Comparison of ENCODE assay signal across 14 cellular contexts in genomic region chr1:181251001-181251712, GRCh38.
A peak's percentile ranks its signal among the peaks of the same experiment; 100 is the strongest.
DNase-seq lines count a peak whose midpoint lies in the region; ATAC-seq, FAIRE-seq and TF ChIP-seq lines count a peak whose summit lies in the region.
"Had no signal": no experiment of that assay in that cellular context is flagged by ENCODE, and none has a peak within 500 bp of the region (broad histone marks: within the 10 kb centered on the region; RNA-seq: fewer than 3 reads in every experiment).

No MANE protein-coding gene starts in this region.

- H3K27ac Mint-ChIP-seq in stimulated activated naive CD8-positive, alpha-beta T cell treated with anti-CD3 and anti-CD28 coated beads, Interleukin-15, amount 100 ng/mL, for 72 hours, result no peak overlapping the region
- H3K27ac Mint-ChIP-seq: activated CD4-positive, alpha-beta T cell treated with anti-CD3 and anti-CD28 coated beads, Interleukin-2, amount 10 ng/mL, durations not matched to agents 24 days and 14 days had no signal

- TF ChIP-seq EP300 in tibial nerve (IDR thresholded peaks at IDR 0.05), result no peak

- H3K27me3 ChIP-seq in body of pancreas (no peaks in the 10 kb centered on the region), tibial nerve (no peaks in the 10 kb centered on the region)
- H3K27me3 ChIP-seq: heart right ventricle, transverse colon had no signal

- H3K4me1 ChIP-seq in body of pancreas, result peaks cover 38% of the 10 kb centered on the region
- no peaks in the 10 kb centered on the region for H3K4me1 ChIP-seq in tibial nerve
- H3K4me1 ChIP-seq: transverse colon had no signal

- peak; percentile 89 for DNase-seq in DMS 273 (lab: John Stamatoyannopoulos, UW; ENCODE audit: unreplicated experiment)
- peak; percentile 90 for DNase-seq in NCI-H1105 treated with DMSO at 0.1 percent for 48 hours (lab: John Stamatoyannopoulos, UW)
- peak; percentile 24 to 77 (median 55) for DNase-seq in body of pancreas
- DNase-seq in kidney tubule cell (ENCODE audit: low spot score), result peak; percentile 81
- no peak for DNase-seq in tibial nerve (ENCODE audit: low spot score in 2 of 2)
- DNase-seq in H54 (ENCODE audit: insufficient read length, low spot score), result no peak
- no peak for DNase-seq in stimulated activated naive CD8-positive, alpha-beta T cell treated with anti-CD3 and anti-CD28 coated beads, Interleukin-15, amount 100 ng/mL, for 72 hours
- DNase-seq: activated CD4-positive, alpha-beta T cell treated with anti-CD3 and anti-CD28 coated beads, Interleukin-2, amount 10 ng/mL, durations not matched to agents 24 days and 14 days; aorta; heart right ventricle; KG1; stimulated activated CD4-positive, alpha-beta T cell treated with anti-CD3 and anti-CD28 coated beads, Interleukin-1b, Interleukin-23, amount 100 ng/mL, for 48 hours; transverse colon had no signal

- H3K4me1 Mint-ChIP-seq in stimulated activated naive CD8-positive, alpha-beta T cell treated with anti-CD3 and anti-CD28 coated beads, Interleukin-15, amount 100 ng/mL, for 72 hours, result no peaks in the 10 kb centered on the region
- H3K4me1 Mint-ChIP-seq: activated CD4-positive, alpha-beta T cell treated with anti-CD3 and anti-CD28 coated beads, Interleukin-2, amount 10 ng/mL, durations not matched to agents 24 days and 14 days had no signal

- ATAC-seq in body of pancreas (peak; percentile 62), HG03469 (IDR thresholded peaks at IDR 0.05; ENCODE audit: unreplicated experiment) (no peak)
- ATAC-seq in stimulated activated naive CD8-positive, alpha-beta T cell treated with anti-CD3 and anti-CD28 coated beads, Interleukin-15, amount 100 ng/mL, for 72 hours, result no peak
- ATAC-seq: heart right ventricle had no signal

- H3K4me3 Mint-ChIP-seq in stimulated activated naive CD8-positive, alpha-beta T cell treated with anti-CD3 and anti-CD28 coated beads, Interleukin-15, amount 100 ng/mL, for 72 hours, result no peak overlapping the region
- H3K4me3 Mint-ChIP-seq: activated CD4-positive, alpha-beta T cell treated with anti-CD3 and anti-CD28 coated beads, Interleukin-2, amount 10 ng/mL, durations not matched to agents 24 days and 14 days had no signal

- TF ChIP-seq CTCF in body of pancreas (IDR thresholded peaks at IDR 0.05) (no peak), tibial nerve (IDR thresholded peaks at IDR 0.05) (no peak)

- peaks cover 23 to 31% of the 10 kb centered on the region in 2 donors for H3K9me3 Mint-ChIP-seq in stimulated activated naive CD8-positive, alpha-beta T cell treated with anti-CD3 and anti-CD28 coated beads, Interleukin-15, amount 100 ng/mL, for 72 hours

- TF ChIP-seq POLR2A in body of pancreas (IDR thresholded peaks at IDR 0.05) (no peak), tibial nerve (IDR thresholded peaks at IDR 0.05) (no peak), H54 (IDR thresholded peaks at IDR 0.05; ENCODE audit: low read depth, low read length) (no peak)

- no peak for FAIRE-seq in H54 (lab: Jason Lieb, UNC)

- WGBS in body of pancreas, 2 donors, result 32 to 43% methylated on average over 5 of the region's 5 CpGs
- WGBS in tibial nerve, 2 donors, result 69 to 71% methylated on average over 5 of the region's 5 CpGs

- H3K4me3 ChIP-seq in body of pancreas (no peak overlapping the region), tibial nerve (no peak overlapping the region)
- H3K4me3 ChIP-seq: heart right ventricle, transverse colon had no signal

- H3K36me3 ChIP-seq in body of pancreas (replicated peaks in 1 of 2; ENCODE audit: insufficient read depth in 1 of 2, low read depth in 2 of 2), result no peaks in the 10 kb centered on the region
- no peaks in the 10 kb centered on the region for H3K36me3 ChIP-seq in tibial nerve
- H3K36me3 ChIP-seq: heart right ventricle, transverse colon had no signal

- intact Hi-C loops in body of pancreas (cut with DNase I), result no loop called here

- H3K9me3 ChIP-seq in body of pancreas, result no peaks in the 10 kb centered on the region
- H3K9me3 ChIP-seq in tibial nerve, result peaks cover 0 to 24% (median 0%) of the 10 kb centered on the region in 4 donors
- H3K9me3 ChIP-seq: transverse colon had no signal

- H3K27ac ChIP-seq in body of pancreas (peak overlapping the region in 3 of 4 donors; percentile 34 to 51 (median 47)), tibial nerve (no peak overlapping the region)
- H3K27ac ChIP-seq: heart right ventricle, transverse colon had no signal

- no peaks in the 10 kb centered on the region for H3K27me3 Mint-ChIP-seq in stimulated activated naive CD8-positive, alpha-beta T cell treated with anti-CD3 and anti-CD28 coated beads, Interleukin-15, amount 100 ng/mL, for 72 hours

Comparison
In these comparisons a context has a peak if more than half of its experiments do, and no peak if none do; other contexts are left out.
1. DNase-seq: peak in DMS 273 (single experiment), NCI-H1105 treated with DMSO at 0.1 percent for 48 hours (single experiment), body of pancreas (4 of 4) and kidney tubule cell (single experiment); none in tibial nerve (0 of 2), H54 (single experiment) and stimulated activated naive CD8-positive, alpha-beta T cell treated with anti-CD3 and anti-CD28 coated beads, Interleukin-15, amount 100 ng/mL, for 72 hours (0 of 2).
2. H3K27ac ChIP-seq: peak in body of pancreas (3 of 4); none in tibial nerve (0 of 4).